In genomic region chr2:120231564-120231973, GRCh38 we compare ENCODE assay signal across 8 cellular contexts. TPM values are rescaled to one million over a fixed set of nuclear protein-coding genes. Genes with fewer than 3 reads are reported as not detected.
DNase-seq lines count a peak whose midpoint lies in the region; ATAC-seq and TF ChIP-seq lines count a peak whose summit lies in the region.

No MANE protein-coding gene starts in this region.

- H3K4me3 ChIP-seq in ascending aorta = peak overlapping the region; percentile 56 to 68

- no peaks in the 10 kb centered on the region for H3K9me3 ChIP-seq in ascending aorta

- in situ Hi-C loops in KBM-7 (cut with MboI; ENCODE audit: low pct_unique_long_range_greater_than_20kb, low sequenced_read_pairs) = no loop called here

- no peaks in the 10 kb centered on the region for H3K27me3 ChIP-seq in ascending aorta

- H3K4me1 ChIP-seq in ascending aorta = peaks cover 0 to 4% of the 10 kb centered on the region in 2 donors

- no peaks in the 10 kb centered on the region for H3K36me3 ChIP-seq in ascending aorta

- ATAC-seq in GM19324 (IDR thresholded peaks at IDR 0.05; ENCODE audit: low FRiP score, unreplicated experiment) = peak; percentile 18
- peak; percentile 10 for ATAC-seq in HG03135 (IDR thresholded peaks at IDR 0.05; ENCODE audit: unreplicated experiment)

- DNase-seq in ascending aorta (ENCODE audit: low spot score in 2 of 2) (peak in 1 of 2 donors; percentile 42), NCI-H1092 (lab: John Stamatoyannopoulos, UW) (no peak), SHP77 treated with DMSO at 0.1 percent for 48 hours (lab: John Stamatoyannopoulos, UW) (no peak), KBM-7 (no peak), putamen (ENCODE audit: low spot score) (no peak)
- DNase-seq in stimulated activated CD4-positive, alpha-beta T cell treated with anti-CD3 and anti-CD28 coated beads, Interleukin-4, amount 100 ng/mL, for 24 hours = peak; percentile 51

- no peak for TF ChIP-seq CTCF in ascending aorta (IDR thresholded peaks at IDR 0.05)

- H3K27ac ChIP-seq in ascending aorta = peak overlapping the region in 1 of 2 donors; percentile 32

- intact Hi-C loops in ascending aorta (cut with DNase I) = no loop called here

RNA-seq across cellular contexts. Expression of gene TMEM185B, which starts 8.4 kb away (rescaled TPM):
- 31.8 TPM for total RNA-seq in ascending aorta

RNA-seq across cellular contexts. Expression of gene RALB, which starts 21.1 kb away (rescaled TPM):
- 21.7 TPM for total RNA-seq in ascending aorta
